1 cellular context compared by ENCODE assay signal in the genomic region with DNA sequence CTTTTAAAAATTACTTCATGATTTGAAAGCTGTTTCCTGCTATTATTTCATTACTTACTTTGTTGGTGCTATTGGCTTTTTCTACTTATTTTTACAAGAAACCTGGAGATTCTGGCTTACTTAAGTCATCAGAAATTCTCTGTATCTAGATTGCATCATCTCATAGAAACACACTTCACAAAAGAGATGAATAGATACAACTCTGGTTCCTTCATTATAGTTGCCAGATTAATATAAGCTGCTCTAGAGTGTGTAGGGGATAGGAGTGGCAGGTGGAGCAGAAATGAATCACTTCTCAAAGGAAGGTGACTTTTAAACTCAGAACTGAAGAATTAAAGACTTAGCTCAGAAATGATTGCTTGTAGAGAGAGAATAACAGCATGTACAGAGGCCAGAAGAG.
TF ChIP-seq lines count a peak whose summit lies in the region.

No MANE protein-coding gene starts in this region.

TF ChIP-seq in IMR-90, 13 proteins besides CTCF, POLR2A, EP300 and RAD21:
- TF ChIP-seq MAZ (IDR thresholded peaks at IDR 0.05; ENCODE audit: borderline replicate concordance, low read depth, low read length) (no peak), NFE2L2 (IDR thresholded peaks at IDR 0.05; ENCODE audit: low read depth, low read length) (no peak), CEBPB (IDR thresholded peaks at IDR 0.05; ENCODE audit: low read depth, low read length) (peak; percentile 67), MXI1 (IDR thresholded peaks at IDR 0.05; ENCODE audit: borderline replicate concordance, low read depth, low read length) (no peak), CHD1 (IDR thresholded peaks at IDR 0.05; ENCODE audit: low read depth, low read length) (no peak)
- TF ChIP-seq, protein P1, sequence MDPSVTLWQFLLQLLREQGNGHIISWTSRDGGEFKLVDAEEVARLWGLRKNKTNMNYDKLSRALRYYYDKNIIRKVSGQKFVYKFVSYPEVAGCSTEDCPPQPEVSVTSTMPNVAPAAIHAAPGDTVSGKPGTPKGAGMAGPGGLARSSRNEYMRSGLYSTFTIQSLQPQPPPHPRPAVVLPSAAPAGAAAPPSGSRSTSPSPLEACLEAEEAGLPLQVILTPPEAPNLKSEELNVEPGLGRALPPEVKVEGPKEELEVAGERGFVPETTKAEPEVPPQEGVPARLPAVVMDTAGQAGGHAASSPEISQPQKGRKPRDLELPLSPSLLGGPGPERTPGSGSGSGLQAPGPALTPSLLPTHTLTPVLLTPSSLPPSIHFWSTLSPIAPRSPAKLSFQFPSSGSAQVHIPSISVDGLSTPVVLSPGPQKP (IDR thresholded peaks at IDR 0.05; ENCODE audit: borderline replicate concordance, low read depth, low read length), result no peak
